Comparison of ENCODE assay signal across 1 cellular context in genomic region chr6:26064619-26065257, GRCh38.
A peak's percentile ranks its signal among the peaks of the same experiment; 100 is the strongest.
TF ChIP-seq lines count a peak whose summit lies in the region.

No MANE protein-coding gene starts in this region.

TF ChIP-seq in HepG2, 621 proteins besides CTCF, POLR2A, EP300 and RAD21 (continued from another document and continues in another):
- TF ChIP-seq, protein P1, sequence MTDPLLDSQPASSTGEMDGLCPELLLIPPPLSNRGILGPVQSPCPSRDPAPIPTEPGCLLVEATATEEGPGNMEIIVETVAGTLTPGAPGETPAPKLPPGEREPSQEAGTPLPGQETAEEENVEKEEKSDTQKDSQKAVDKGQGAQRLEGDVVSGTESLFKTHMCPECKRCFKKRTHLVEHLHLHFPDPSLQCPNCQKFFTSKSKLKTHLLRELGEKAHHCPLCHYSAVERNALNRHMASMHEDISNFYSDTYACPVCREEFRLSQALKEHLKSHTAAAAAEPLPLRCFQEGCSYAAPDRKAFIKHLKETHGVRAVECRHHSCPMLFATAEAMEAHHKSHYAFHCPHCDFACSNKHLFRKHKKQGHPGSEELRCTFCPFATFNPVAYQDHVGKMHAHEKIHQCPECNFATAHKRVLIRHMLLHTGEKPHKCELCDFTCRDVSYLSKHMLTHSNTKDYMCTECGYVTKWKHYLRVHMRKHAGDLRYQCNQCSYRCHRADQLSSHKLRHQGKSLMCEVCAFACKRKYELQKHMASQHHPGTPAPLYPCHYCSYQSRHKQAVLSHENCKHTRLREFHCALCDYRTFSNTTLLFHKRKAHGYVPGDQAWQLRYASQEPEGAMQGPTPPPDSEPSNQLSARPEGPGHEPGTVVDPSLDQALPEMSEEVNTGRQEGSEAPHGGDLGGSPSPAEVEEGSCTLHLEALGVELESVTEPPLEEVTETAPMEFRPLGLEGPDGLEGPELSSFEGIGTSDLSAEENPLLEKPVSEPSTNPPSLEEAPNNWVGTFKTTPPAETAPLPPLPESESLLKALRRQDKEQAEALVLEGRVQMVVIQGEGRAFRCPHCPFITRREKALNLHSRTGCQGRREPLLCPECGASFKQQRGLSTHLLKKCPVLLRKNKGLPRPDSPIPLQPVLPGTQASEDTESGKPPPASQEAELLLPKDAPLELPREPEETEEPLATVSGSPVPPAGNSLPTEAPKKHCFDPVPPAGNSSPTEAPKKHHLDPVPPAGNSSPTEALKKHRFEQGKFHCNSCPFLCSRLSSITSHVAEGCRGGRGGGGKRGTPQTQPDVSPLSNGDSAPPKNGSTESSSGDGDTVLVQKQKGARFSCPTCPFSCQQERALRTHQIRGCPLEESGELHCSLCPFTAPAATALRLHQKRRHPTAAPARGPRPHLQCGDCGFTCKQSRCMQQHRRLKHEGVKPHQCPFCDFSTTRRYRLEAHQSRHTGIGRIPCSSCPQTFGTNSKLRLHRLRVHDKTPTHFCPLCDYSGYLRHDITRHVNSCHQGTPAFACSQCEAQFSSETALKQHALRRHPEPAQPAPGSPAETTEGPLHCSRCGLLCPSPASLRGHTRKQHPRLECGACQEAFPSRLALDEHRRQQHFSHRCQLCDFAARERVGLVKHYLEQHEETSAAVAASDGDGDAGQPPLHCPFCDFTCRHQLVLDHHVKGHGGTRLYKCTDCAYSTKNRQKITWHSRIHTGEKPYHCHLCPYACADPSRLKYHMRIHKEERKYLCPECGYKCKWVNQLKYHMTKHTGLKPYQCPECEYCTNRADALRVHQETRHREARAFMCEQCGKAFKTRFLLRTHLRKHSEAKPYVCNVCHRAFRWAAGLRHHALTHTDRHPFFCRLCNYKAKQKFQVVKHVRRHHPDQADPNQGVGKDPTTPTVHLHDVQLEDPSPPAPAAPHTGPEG (CRISPR knock-in tag; IDR thresholded peaks at IDR 0.05), result no peak
- no peak for TF ChIP-seq ZNF644 (CRISPR knock-in tag; IDR thresholded peaks at IDR 0.05; ENCODE audit: low read depth)
- peak; percentile 100 for TF ChIP-seq ZMYM3 (CRISPR knock-in tag; IDR thresholded peaks at IDR 0.05)
- TF ChIP-seq, protein P2, sequence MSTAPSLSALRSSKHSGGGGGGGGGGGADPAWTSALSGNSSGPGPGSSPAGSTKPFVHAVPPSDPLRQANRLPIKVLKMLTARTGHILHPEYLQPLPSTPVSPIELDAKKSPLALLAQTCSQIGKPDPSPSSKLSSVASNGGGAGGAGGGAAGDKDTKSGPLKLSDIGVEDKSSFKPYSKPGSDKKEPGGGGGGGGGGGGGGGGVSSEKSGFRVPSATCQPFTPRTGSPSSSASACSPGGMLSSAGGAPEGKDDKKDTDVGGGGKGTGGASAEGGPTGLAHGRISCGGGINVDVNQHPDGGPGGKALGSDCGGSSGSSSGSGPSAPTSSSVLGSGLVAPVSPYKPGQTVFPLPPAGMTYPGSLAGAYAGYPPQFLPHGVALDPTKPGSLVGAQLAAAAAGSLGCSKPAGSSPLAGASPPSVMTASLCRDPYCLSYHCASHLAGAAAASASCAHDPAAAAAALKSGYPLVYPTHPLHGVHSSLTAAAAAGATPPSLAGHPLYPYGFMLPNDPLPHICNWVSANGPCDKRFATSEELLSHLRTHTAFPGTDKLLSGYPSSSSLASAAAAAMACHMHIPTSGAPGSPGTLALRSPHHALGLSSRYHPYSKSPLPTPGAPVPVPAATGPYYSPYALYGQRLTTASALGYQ (CRISPR knock-in tag; IDR thresholded peaks at IDR 0.05), result no peak
- no peak for TF ChIP-seq ZNF564 (CRISPR knock-in tag; IDR thresholded peaks at IDR 0.05)
- no peak for TF ChIP-seq JUND (CRISPR knock-in tag; IDR thresholded peaks at IDR 0.05)
- no peak for TF ChIP-seq RXRA (CRISPR knock-in tag; IDR thresholded peaks at IDR 0.05)
- no peak for TF ChIP-seq ZNF772 (CRISPR knock-in tag; IDR thresholded peaks at IDR 0.05)
- TF ChIP-seq ADNP (CRISPR knock-in tag; IDR thresholded peaks at IDR 0.05), result peak; percentile 96
- TF ChIP-seq ARNT (IDR thresholded peaks at IDR 0.05), result no peak
- TF ChIP-seq HDAC1 (CRISPR knock-in tag; IDR thresholded peaks at IDR 0.05), result peak; percentile 42; the same call in 1 of the 2 replicates
- 0 out of 2 replicates have a peak, but pooled peaks have one; percentile 4 for TF ChIP-seq ZNF614 (CRISPR knock-in tag; IDR thresholded peaks at IDR 0.05; ENCODE audit: borderline replicate concordance)
- TF ChIP-seq, protein P3, sequence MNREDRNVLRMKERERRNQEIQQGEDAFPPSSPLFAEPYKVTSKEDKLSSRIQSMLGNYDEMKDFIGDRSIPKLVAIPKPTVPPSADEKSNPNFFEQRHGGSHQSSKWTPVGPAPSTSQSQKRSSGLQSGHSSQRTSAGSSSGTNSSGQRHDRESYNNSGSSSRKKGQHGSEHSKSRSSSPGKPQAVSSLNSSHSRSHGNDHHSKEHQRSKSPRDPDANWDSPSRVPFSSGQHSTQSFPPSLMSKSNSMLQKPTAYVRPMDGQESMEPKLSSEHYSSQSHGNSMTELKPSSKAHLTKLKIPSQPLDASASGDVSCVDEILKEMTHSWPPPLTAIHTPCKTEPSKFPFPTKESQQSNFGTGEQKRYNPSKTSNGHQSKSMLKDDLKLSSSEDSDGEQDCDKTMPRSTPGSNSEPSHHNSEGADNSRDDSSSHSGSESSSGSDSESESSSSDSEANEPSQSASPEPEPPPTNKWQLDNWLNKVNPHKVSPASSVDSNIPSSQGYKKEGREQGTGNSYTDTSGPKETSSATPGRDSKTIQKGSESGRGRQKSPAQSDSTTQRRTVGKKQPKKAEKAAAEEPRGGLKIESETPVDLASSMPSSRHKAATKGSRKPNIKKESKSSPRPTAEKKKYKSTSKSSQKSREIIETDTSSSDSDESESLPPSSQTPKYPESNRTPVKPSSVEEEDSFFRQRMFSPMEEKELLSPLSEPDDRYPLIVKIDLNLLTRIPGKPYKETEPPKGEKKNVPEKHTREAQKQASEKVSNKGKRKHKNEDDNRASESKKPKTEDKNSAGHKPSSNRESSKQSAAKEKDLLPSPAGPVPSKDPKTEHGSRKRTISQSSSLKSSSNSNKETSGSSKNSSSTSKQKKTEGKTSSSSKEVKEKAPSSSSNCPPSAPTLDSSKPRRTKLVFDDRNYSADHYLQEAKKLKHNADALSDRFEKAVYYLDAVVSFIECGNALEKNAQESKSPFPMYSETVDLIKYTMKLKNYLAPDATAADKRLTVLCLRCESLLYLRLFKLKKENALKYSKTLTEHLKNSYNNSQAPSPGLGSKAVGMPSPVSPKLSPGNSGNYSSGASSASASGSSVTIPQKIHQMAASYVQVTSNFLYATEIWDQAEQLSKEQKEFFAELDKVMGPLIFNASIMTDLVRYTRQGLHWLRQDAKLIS (CRISPR knock-in tag; IDR thresholded peaks at IDR 0.05), result no peak
- TF ChIP-seq MEF2D (CRISPR knock-in tag; IDR thresholded peaks at IDR 0.05), result 0 out of 2 replicates have a peak, but pooled peaks have one; percentile 31
- no peak for TF ChIP-seq ZNF572 (CRISPR knock-in tag; IDR thresholded peaks at IDR 0.05)
- TF ChIP-seq MAX (IDR thresholded peaks at IDR 0.05), result 0 out of 2 replicates have a peak, but pooled peaks have one; percentile 25
- TF ChIP-seq, protein P4, sequence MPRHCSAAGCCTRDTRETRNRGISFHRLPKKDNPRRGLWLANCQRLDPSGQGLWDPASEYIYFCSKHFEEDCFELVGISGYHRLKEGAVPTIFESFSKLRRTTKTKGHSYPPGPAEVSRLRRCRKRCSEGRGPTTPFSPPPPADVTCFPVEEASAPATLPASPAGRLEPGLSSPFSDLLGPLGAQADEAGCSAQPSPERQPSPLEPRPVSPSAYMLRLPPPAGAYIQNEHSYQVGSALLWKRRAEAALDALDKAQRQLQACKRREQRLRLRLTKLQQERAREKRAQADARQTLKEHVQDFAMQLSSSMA (CRISPR knock-in tag; IDR thresholded peaks at IDR 0.05), result no peak
- TF ChIP-seq POGZ (CRISPR knock-in tag; IDR thresholded peaks at IDR 0.05), result peak; percentile 92
- no peak for TF ChIP-seq KLF9 (CRISPR knock-in tag; IDR thresholded peaks at IDR 0.05; ENCODE audit: low read depth)
- TF ChIP-seq, protein P5, sequence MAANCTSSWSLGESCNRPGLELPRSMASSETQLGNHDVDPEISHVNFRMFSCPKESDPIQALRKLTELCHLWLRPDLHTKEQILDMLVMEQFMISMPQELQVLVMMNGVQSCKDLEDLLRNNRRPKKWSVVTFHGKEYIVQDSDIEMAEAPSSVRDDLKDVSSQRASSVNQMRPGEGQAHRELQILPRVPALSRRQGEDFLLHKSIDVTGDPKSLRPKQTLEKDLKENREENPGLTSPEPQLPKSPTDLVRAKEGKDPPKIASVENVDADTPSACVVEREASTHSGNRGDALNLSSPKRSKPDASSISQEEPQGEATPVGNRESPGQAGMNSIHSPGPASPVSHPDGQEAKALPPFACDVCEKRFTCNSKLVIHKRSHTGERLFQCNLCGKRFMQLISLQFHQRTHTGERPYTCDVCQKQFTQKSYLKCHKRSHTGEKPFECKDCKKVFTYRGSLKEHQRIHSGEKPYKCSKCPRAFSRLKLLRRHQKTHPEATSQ (CRISPR knock-in tag; IDR thresholded peaks at IDR 0.05; ENCODE audit: borderline replicate concordance), result no peak
- peak; percentile 26; the same call in 1 of the 2 replicates for TF ChIP-seq MED1 (CRISPR knock-in tag; IDR thresholded peaks at IDR 0.05)
- TF ChIP-seq ZMYM2 (CRISPR knock-in tag; IDR thresholded peaks at IDR 0.05), result peak; percentile 97
- no peak for TF ChIP-seq ZNF496 (CRISPR knock-in tag; IDR thresholded peaks at IDR 0.05; ENCODE audit: insufficient replicate concordance)
- TF ChIP-seq POLR2AphosphoS5 (IDR thresholded peaks at IDR 0.05; ENCODE audit: low read depth, low read length), result no peak
- no peak for TF ChIP-seq NCOA2 (CRISPR knock-in tag; IDR thresholded peaks at IDR 0.05)
- no peak for TF ChIP-seq DMAP1 (CRISPR knock-in tag; IDR thresholded peaks at IDR 0.05)
- TF ChIP-seq ZNF7 (CRISPR knock-in tag; IDR thresholded peaks at IDR 0.05), result no peak
- no peak for TF ChIP-seq HOXA5 (CRISPR knock-in tag; IDR thresholded peaks at IDR 0.05)
- TF ChIP-seq ZNF207 (IDR thresholded peaks at IDR 0.05; ENCODE audit: borderline replicate concordance), result no peak
- TF ChIP-seq FOXC1 (CRISPR knock-in tag; IDR thresholded peaks at IDR 0.05; ENCODE audit: borderline replicate concordance), result 0 out of 2 replicates have a peak, but pooled peaks have one; percentile 64
- TF ChIP-seq NONO (IDR thresholded peaks at IDR 0.05), result no peak
- TF ChIP-seq NONO (CRISPR knock-in tag; conservative IDR thresholded peaks at IDR 0.05), result 0 out of 2 replicates have a peak, but pooled peaks have one; percentile 30
- no peak for TF ChIP-seq ZNF547 (CRISPR knock-in tag; IDR thresholded peaks at IDR 0.05)
- no peak for TF ChIP-seq CBX2 (IDR thresholded peaks at IDR 0.05; ENCODE audit: low read depth, low read length)
- no peak for TF ChIP-seq CBX2 (CRISPR knock-in tag; IDR thresholded peaks at IDR 0.05; ENCODE audit: low read depth)
- TF ChIP-seq ZNF782 (CRISPR knock-in tag; IDR thresholded peaks at IDR 0.05; ENCODE audit: borderline replicate concordance), result no peak
- TF ChIP-seq, protein P6, sequence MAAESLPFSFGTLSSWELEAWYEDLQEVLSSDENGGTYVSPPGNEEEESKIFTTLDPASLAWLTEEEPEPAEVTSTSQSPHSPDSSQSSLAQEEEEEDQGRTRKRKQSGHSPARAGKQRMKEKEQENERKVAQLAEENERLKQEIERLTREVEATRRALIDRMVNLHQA (CRISPR knock-in tag; IDR thresholded peaks at IDR 0.05), result no peak
- no peak for TF ChIP-seq ERF (CRISPR knock-in tag; IDR thresholded peaks at IDR 0.05)
- no peak for TF ChIP-seq EED (CRISPR knock-in tag; IDR thresholded peaks at IDR 0.05)
- TF ChIP-seq ZNF331 (CRISPR knock-in tag; IDR thresholded peaks at IDR 0.05), result 0 out of 2 replicates have a peak, but pooled peaks have one; percentile 29
- peak; percentile 20; the same call in 1 of the 2 replicates for TF ChIP-seq ELF1 (CRISPR knock-in tag; IDR thresholded peaks at IDR 0.05)
- TF ChIP-seq U2AF1 (optimal IDR thresholded peaks at IDR 0.05; ENCODE audit: low read depth, low read length), result no peak
- TF ChIP-seq ZNF468 (CRISPR knock-in tag; IDR thresholded peaks at IDR 0.05), result no peak
- no peak for TF ChIP-seq KDM2A (CRISPR knock-in tag; IDR thresholded peaks at IDR 0.05; ENCODE audit: borderline replicate concordance, low read depth)
- TF ChIP-seq, protein P7, sequence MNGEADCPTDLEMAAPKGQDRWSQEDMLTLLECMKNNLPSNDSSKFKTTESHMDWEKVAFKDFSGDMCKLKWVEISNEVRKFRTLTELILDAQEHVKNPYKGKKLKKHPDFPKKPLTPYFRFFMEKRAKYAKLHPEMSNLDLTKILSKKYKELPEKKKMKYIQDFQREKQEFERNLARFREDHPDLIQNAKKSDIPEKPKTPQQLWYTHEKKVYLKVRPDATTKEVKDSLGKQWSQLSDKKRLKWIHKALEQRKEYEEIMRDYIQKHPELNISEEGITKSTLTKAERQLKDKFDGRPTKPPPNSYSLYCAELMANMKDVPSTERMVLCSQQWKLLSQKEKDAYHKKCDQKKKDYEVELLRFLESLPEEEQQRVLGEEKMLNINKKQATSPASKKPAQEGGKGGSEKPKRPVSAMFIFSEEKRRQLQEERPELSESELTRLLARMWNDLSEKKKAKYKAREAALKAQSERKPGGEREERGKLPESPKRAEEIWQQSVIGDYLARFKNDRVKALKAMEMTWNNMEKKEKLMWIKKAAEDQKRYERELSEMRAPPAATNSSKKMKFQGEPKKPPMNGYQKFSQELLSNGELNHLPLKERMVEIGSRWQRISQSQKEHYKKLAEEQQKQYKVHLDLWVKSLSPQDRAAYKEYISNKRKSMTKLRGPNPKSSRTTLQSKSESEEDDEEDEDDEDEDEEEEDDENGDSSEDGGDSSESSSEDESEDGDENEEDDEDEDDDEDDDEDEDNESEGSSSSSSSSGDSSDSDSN (CRISPR knock-in tag; IDR thresholded peaks at IDR 0.05), result no peak
- TF ChIP-seq MED8 (CRISPR knock-in tag; IDR thresholded peaks at IDR 0.05; ENCODE audit: insufficient replicate concordance), result no peak
- 0 out of 2 replicates have a peak, but pooled peaks have one; percentile 57 for TF ChIP-seq ZNF512B (CRISPR knock-in tag; IDR thresholded peaks at IDR 0.05; ENCODE audit: borderline replicate concordance)
